Comparison of ENCODE assay signal across 8 cellular contexts in genomic region chr6:26594730-26595632, GRCh38. TPM values are rescaled to one million over a fixed set of nuclear protein-coding genes. Genes with fewer than 3 reads are reported as not detected.
DNase-seq lines count a peak whose midpoint lies in the region; ATAC-seq and TF ChIP-seq lines count a peak whose summit lies in the region.

No MANE protein-coding gene starts in this region.

- H3K9me3 ChIP-seq in adrenal gland (replicated peaks in 1 of 3) (no peaks in the 10 kb centered on the region), suprapubic skin (no peaks in the 10 kb centered on the region), mucosa of descending colon (no peaks in the 10 kb centered on the region)

- ATAC-seq in mucosa of descending colon (no peak), HG03460 (IDR thresholded peaks at IDR 0.05; ENCODE audit: unreplicated experiment) (no peak)

- no peak for TF ChIP-seq EP300 in suprapubic skin (IDR thresholded peaks at IDR 0.05)

- H3K27ac ChIP-seq in adrenal gland (peak overlapping the region in 3 of 5 donors; percentile 76 to 86 (median 86)), suprapubic skin (no peak overlapping the region)

- DNase-seq in NCI-H2171 treated with DMSO at 0.1 percent for 48 hours (lab: John Stamatoyannopoulos, UW): peak; percentile 41
- no peak for DNase-seq in NCI-H2171 (lab: John Stamatoyannopoulos, UW)
- peak; percentile 83 for DNase-seq in NCI-H2227 (lab: John Stamatoyannopoulos, UW; ENCODE audit: unreplicated experiment)
- DNase-seq in adrenal gland: no peak
- DNase-seq in kidney glomerular epithelial cell (lab: John Stamatoyannopoulos, UW): peak; percentile 63
- no peak for DNase-seq in suprapubic skin (ENCODE audit: low spot score in 2 of 2)
- DNase-seq in mucosa of descending colon: no peak

- 20 to 28% (median 25%) methylated on average over 23 of the region's 23 CpGs for WGBS in adrenal gland, 4 donors
- 21% methylated on average over 23 of the region's 23 CpGs for WGBS in suprapubic skin

- peaks cover 10 to 16% of the 10 kb centered on the region in 2 donors for H3K4me1 ChIP-seq in adrenal gland (replicated peaks in 1 of 2)
- H3K4me1 ChIP-seq in suprapubic skin: peaks cover 23% of the 10 kb centered on the region
- peaks cover 5% of the 10 kb centered on the region for H3K4me1 ChIP-seq in mucosa of descending colon (ENCODE audit: low read depth)

- H3K36me3 ChIP-seq in adrenal gland (replicated peaks in 1 of 2) (peaks cover 0 to 20% of the 10 kb centered on the region in 2 donors), suprapubic skin (peaks cover 18% of the 10 kb centered on the region), mucosa of descending colon (ENCODE audit: low read depth) (no peaks in the 10 kb centered on the region)

- no peak for TF ChIP-seq POLR2A in adrenal gland (IDR thresholded peaks at IDR 0.05)
- TF ChIP-seq POLR2A in suprapubic skin (IDR thresholded peaks at IDR 0.05): no peak

- peak overlapping the region in 2 of 4 donors; percentile 33 to 76 for H3K4me3 ChIP-seq in adrenal gland
- peak overlapping the region; percentile 93 for H3K4me3 ChIP-seq in suprapubic skin
- H3K4me3 ChIP-seq in mucosa of descending colon: no peak overlapping the region

- TF ChIP-seq CTCF in adrenal gland (IDR thresholded peaks at IDR 0.05): no peak
- no peak for TF ChIP-seq CTCF in suprapubic skin (IDR thresholded peaks at IDR 0.05)
- TF ChIP-seq CTCF in mucosa of descending colon (IDR thresholded peaks at IDR 0.05): no peak

- intact Hi-C loops in adrenal gland (cut with DNase I) (loop anchor here in 1 of 2 donors (5.0 kb wide), 1 partner anchor 253 kb away; no protein-coding TSS in a partner anchor), mucosa of descending colon (cut with DNase I, micrococcal nuclease) (loop anchor here in 1 of 2 donors (10.0 kb wide), 1 partner anchor 250 kb away; no protein-coding TSS in a partner anchor)

- peaks cover 20% of the 10 kb centered on the region for H3K27me3 ChIP-seq in adrenal gland
- peaks cover 36% of the 10 kb centered on the region for H3K27me3 ChIP-seq in suprapubic skin

RNA-seq across cellular contexts. Expression of gene ABT1, which starts 1.8 kb away (rescaled TPM):
- total RNA-seq in adrenal gland (10 to 100 TPM; 11.4 to 21.6 (median 12.4) TPM), suprapubic skin (10 to 100 TPM; 17.4 to 30.0 (median 21.1) TPM), mucosa of descending colon (10 to 100 TPM; 13.1 to 17.3 (median 13.6) TPM)
- polyA plus RNA-seq in adrenal gland: 10 to 100 TPM in 1 of 3 donors, 1 to 10 TPM in 2; 7.3 to 10.1 (median 9.1) TPM

RNA-seq across cellular contexts. Expression of gene HMGN4, which starts 56.8 kb away (rescaled TPM):
- total RNA-seq in adrenal gland (10 to 100 TPM; 29.6 to 55.7 (median 46.2) TPM), suprapubic skin (10 to 100 TPM; 25.2 to 48.5 (median 34.5) TPM), mucosa of descending colon (10 to 100 TPM; 58.6 to 76.0 (median 68.2) TPM)
- polyA plus RNA-seq in adrenal gland: 10 to 100 TPM; 13.9 to 49.1 (median 21.6) TPM

Comparison
In these comparisons a context has a peak if more than half of its experiments do, and no peak if none do; other contexts are left out.
1. DNase-seq: peak in NCI-H2171 treated with DMSO at 0.1 percent for 48 hours (single experiment), NCI-H2227 (single experiment) and kidney glomerular epithelial cell (single experiment); none in NCI-H2171 (single experiment), adrenal gland (0 of 7), suprapubic skin (0 of 2) and mucosa of descending colon (0 of 3).